In genomic region chr1:212651521-212651920, GRCh38 we compare ENCODE assay signal across 19 cellular contexts. TPM values are rescaled to one million over a fixed set of nuclear protein-coding genes. Genes with fewer than 3 reads are reported as not detected.
A peak's percentile ranks its signal among the peaks of the same experiment; 100 is the strongest.
DNase-seq lines count a peak whose midpoint lies in the region; ATAC-seq and TF ChIP-seq lines count a peak whose summit lies in the region.
"Had no signal": no experiment of that assay in that cellular context is flagged by ENCODE, and none has a peak within 500 bp of the region (broad histone marks: within the 10 kb centered on the region; RNA-seq: fewer than 3 reads in every experiment).

No MANE protein-coding gene starts in this region.

- no peaks in the 10 kb centered on the region for H3K79me1 ChIP-seq in neuronal stem cell (ENCODE audit: low read depth, low read length)

- H3K4me3 ChIP-seq in AG10803 (ENCODE audit: low read length): no peak overlapping the region
- H3K4me3 ChIP-seq in neuronal stem cell (ENCODE audit: low read length in 2 of 2): no peak overlapping the region
- H3K4me3 ChIP-seq: breast epithelium, testis had no signal

- WGBS in neuronal stem cell (ENCODE audit: extremely low coverage in 2 of 2, insufficient read length in 2 of 2, insufficient replicate concordance in 1 of 2), 2 donors: no CpG with 5 or more reads among the region's 4 CpGs

- H3K36me3 ChIP-seq in neuronal stem cell (replicated peaks in 1 of 2; ENCODE audit: control insufficient read depth in 2 of 2, insufficient read depth in 2 of 2, low read length in 2 of 2): no peaks in the 10 kb centered on the region
- H3K36me3 ChIP-seq: breast epithelium, neutrophil had no signal

- TF ChIP-seq CTCF in AG10803 (conservative IDR thresholded peaks at IDR 0.05; ENCODE audit: low read length): no peak

- no peak overlapping the region for H2BK120ac ChIP-seq in neuronal stem cell (ENCODE audit: low read depth, low read length)

- no peak overlapping the region for H3K18ac ChIP-seq in neuronal stem cell (ENCODE audit: low read length)

- H2BK5ac ChIP-seq in neuronal stem cell (ENCODE audit: low read length): no peak overlapping the region

- H2AK5ac ChIP-seq in neuronal stem cell (ENCODE audit: low read depth, low read length): no peak overlapping the region

- H2BK15ac ChIP-seq in neuronal stem cell (ENCODE audit: low read length): no peak overlapping the region

- no peaks in the 10 kb centered on the region for H3K36me3 Mint-ChIP-seq in activated CD8-positive, alpha-beta memory T cell treated with anti-CD3 and anti-CD28 coated beads, Interleukin-2, amount 10 ng/mL, durations not matched to agents 7 days and 5 days
- H3K36me3 Mint-ChIP-seq: activated naive CD8-positive, alpha-beta T cell treated with anti-CD3 and anti-CD28 coated beads, Interleukin-2, amount 10 ng/mL, durations not matched to agents 7 days and 5 days had no signal

- no peak overlapping the region for H3K27ac ChIP-seq in neuronal stem cell (replicated peaks; ENCODE audit: low read length)
- H3K27ac ChIP-seq: breast epithelium, neutrophil, testis had no signal

- no peak overlapping the region for H4K91ac ChIP-seq in neuronal stem cell (ENCODE audit: low read depth, low read length, poor library complexity)

- H3K23ac ChIP-seq in neuronal stem cell (ENCODE audit: low read depth, low read length, poor library complexity): no peak overlapping the region

- no peak overlapping the region for H3K14ac ChIP-seq in neuronal stem cell (ENCODE audit: low read length)

- DNase-seq in AG10803 (ENCODE audit: low read depth) (peak; percentile 62), HT1080 (ENCODE audit: low read depth) (peak; percentile 20), dermis blood vessel endothelial cell (peak; percentile 50), neuronal stem cell (ENCODE audit: low spot score) (no peak), Ammon's horn (ENCODE audit: low spot score) (no peak), NCI-H748 (lab: John Stamatoyannopoulos, UW; ENCODE audit: unreplicated experiment) (no peak), NCI-H1930 (lab: John Stamatoyannopoulos, UW) (no peak)
- DNase-seq in activated CD8-positive, alpha-beta memory T cell treated with anti-CD3 and anti-CD28 coated beads, Interleukin-2, amount 10 ng/mL, durations not matched to agents 7 days and 5 days: no peak
- DNase-seq: activated CD4-positive, alpha-beta T cell treated with anti-CD3 and anti-CD28 coated beads for 1 hour; activated naive CD8-positive, alpha-beta T cell treated with anti-CD3 and anti-CD28 coated beads, Interleukin-2, amount 10 ng/mL, durations not matched to agents 7 days and 5 days; AML-193; COR-L47; GOT3; NCI-H1694; NCI-H2227 treated with DMSO at 0.1 percent for 48 hours; testis had no signal

- peaks cover 0 to 2% of the 10 kb centered on the region in 2 donors for H3K9me3 ChIP-seq in neuronal stem cell (replicated peaks in 1 of 2; ENCODE audit: control insufficient read depth in 2 of 2, insufficient read depth in 1 of 2, low read depth in 1 of 2, low read length in 2 of 2)
- H3K9me3 ChIP-seq: breast epithelium, neutrophil, testis had no signal

- H2AFZ ChIP-seq in neuronal stem cell (ENCODE audit: low read length): peak overlapping the region; percentile 78

- H3K4me3 Mint-ChIP-seq in activated CD8-positive, alpha-beta memory T cell treated with anti-CD3 and anti-CD28 coated beads, Interleukin-2, amount 10 ng/mL, durations not matched to agents 7 days and 5 days: no peak overlapping the region
- H3K4me3 Mint-ChIP-seq: activated naive CD8-positive, alpha-beta T cell treated with anti-CD3 and anti-CD28 coated beads, Interleukin-2, amount 10 ng/mL, durations not matched to agents 7 days and 5 days had no signal

- H4K8ac ChIP-seq in neuronal stem cell (ENCODE audit: low read depth, low read length): no peak overlapping the region

- H3K4me1 ChIP-seq in neuronal stem cell (ENCODE audit: control insufficient read depth in 2 of 2, insufficient read depth in 1 of 2, low read depth in 1 of 2, low read length in 2 of 2): no peaks in the 10 kb centered on the region
- H3K4me1 ChIP-seq: breast epithelium, testis had no signal

- no peak overlapping the region for H3K9ac ChIP-seq in neuronal stem cell (ENCODE audit: low read depth, low read length, poor library complexity)

- H3K27me3 Mint-ChIP-seq in activated CD8-positive, alpha-beta memory T cell treated with anti-CD3 and anti-CD28 coated beads, Interleukin-2, amount 10 ng/mL, durations not matched to agents 7 days and 5 days: peaks cover 10% of the 10 kb centered on the region

- no peaks in the 10 kb centered on the region for H3K27me3 ChIP-seq in neuronal stem cell (ENCODE audit: control insufficient read depth in 3 of 3, insufficient read depth in 3 of 3, low read depth in 1 of 3, low read length in 3 of 3)
- H3K27me3 ChIP-seq: breast epithelium, neutrophil, testis had no signal

- H3K9me3 Mint-ChIP-seq in activated CD8-positive, alpha-beta memory T cell treated with anti-CD3 and anti-CD28 coated beads, Interleukin-2, amount 10 ng/mL, durations not matched to agents 7 days and 5 days (ENCODE audit: low read depth): no peaks in the 10 kb centered on the region
- H3K9me3 Mint-ChIP-seq: activated naive CD8-positive, alpha-beta T cell treated with anti-CD3 and anti-CD28 coated beads, Interleukin-2, amount 10 ng/mL, durations not matched to agents 7 days and 5 days had no signal

- H3K4me1 Mint-ChIP-seq in activated CD8-positive, alpha-beta memory T cell treated with anti-CD3 and anti-CD28 coated beads, Interleukin-2, amount 10 ng/mL, durations not matched to agents 7 days and 5 days: peaks cover 2% of the 10 kb centered on the region
- H3K4me1 Mint-ChIP-seq: activated naive CD8-positive, alpha-beta T cell treated with anti-CD3 and anti-CD28 coated beads, Interleukin-2, amount 10 ng/mL, durations not matched to agents 7 days and 5 days had no signal

- no peak for ATAC-seq in activated CD8-positive, alpha-beta memory T cell treated with anti-CD3 and anti-CD28 coated beads, Interleukin-2, amount 10 ng/mL, durations not matched to agents 7 days and 5 days

- H3K4ac ChIP-seq in neuronal stem cell (ENCODE audit: low read length): no peak overlapping the region

- no peak overlapping the region for H2BK12ac ChIP-seq in neuronal stem cell (ENCODE audit: low read length)

- H3K4me2 ChIP-seq in neuronal stem cell (ENCODE audit: insufficient read depth, low read length, poor library complexity, severe bottlenecking): no peak overlapping the region

- CTCF ChIA-PET in activated CD8-positive, alpha-beta memory T cell treated with anti-CD3 and anti-CD28 coated beads, Interleukin-2, amount 10 ng/mL, durations not matched to agents 7 days and 5 days (lab: Charles Lee): interaction anchor here (0.8 to 3.2 kb wide), 4 partner anchors 11 to 174 kb away, joined by 3 to 24 read pairs (median 8); no protein-coding TSS in a partner anchor

- H3K27ac Mint-ChIP-seq in activated CD8-positive, alpha-beta memory T cell treated with anti-CD3 and anti-CD28 coated beads, Interleukin-2, amount 10 ng/mL, durations not matched to agents 7 days and 5 days: no peak overlapping the region
- H3K27ac Mint-ChIP-seq: activated naive CD8-positive, alpha-beta T cell treated with anti-CD3 and anti-CD28 coated beads, Interleukin-2, amount 10 ng/mL, durations not matched to agents 7 days and 5 days had no signal

RNA-seq across cellular contexts. Expression of gene ATF3, which starts 43.0 kb away (rescaled TPM):
- total RNA-seq in HT1080 (2014; rRNA removed; shearing (Covaris generic)): 2.6 and 4.9 TPM in 2 replicates
- 12.6 and 13.3 TPM in 2 replicates for polyA plus RNA-seq in HT1080 (2015; cell fraction: cytosol; rRNA removed)
- 12.0 and 12.8 TPM in 2 replicates for polyA plus RNA-seq in HT1080 (2015; cell fraction: nucleus; rRNA removed)
- 1.4 and 6.0 TPM in 2 replicates for total RNA-seq in dermis blood vessel endothelial cell
- 12.5 TPM for polyA plus RNA-seq in neuronal stem cell (2013, experiment 1 of 2)
- polyA plus RNA-seq in neuronal stem cell (2013, experiment 2 of 2): 11.3 TPM
- total RNA-seq in activated CD8-positive, alpha-beta memory T cell treated with anti-CD3 and anti-CD28 coated beads, Interleukin-2, amount 10 ng/mL, durations not matched to agents 7 days and 5 days: 10 to 100 TPM; 21.3 to 36.5 TPM

RNA-seq across cellular contexts. Expression of gene BATF3, which starts 48.1 kb away (rescaled TPM):
- total RNA-seq in HT1080 (2014; rRNA removed; shearing (Covaris generic)): 17.4 and 23.2 TPM in 2 replicates
- polyA plus RNA-seq in HT1080 (2015; cell fraction: cytosol; rRNA removed): 3.8 and 8.0 TPM in 2 replicates
- 2.4 and 4.8 TPM in 2 replicates for polyA plus RNA-seq in HT1080 (2015; cell fraction: nucleus; rRNA removed)
- 1.7 and 2.4 TPM in 2 replicates for total RNA-seq in dermis blood vessel endothelial cell
- polyA plus RNA-seq in neuronal stem cell (2013, experiment 1 of 2): 1.5 TPM
- polyA plus RNA-seq in neuronal stem cell (2013, experiment 2 of 2): 1.4 TPM
- total RNA-seq in activated CD8-positive, alpha-beta memory T cell treated with anti-CD3 and anti-CD28 coated beads, Interleukin-2, amount 10 ng/mL, durations not matched to agents 7 days and 5 days: 100 to 1,000 TPM; 109 to 130 TPM
- total RNA-seq: epithelial cell of proximal tubule had no signal

Comparison
In these comparisons a context has a peak if more than half of its experiments do, and no peak if none do; other contexts are left out.
1. DNase-seq: peak in AG10803 (single experiment), HT1080 (single experiment) and dermis blood vessel endothelial cell (single experiment); none in neuronal stem cell (single experiment), activated CD8-positive, alpha-beta memory T cell treated with anti-CD3 and anti-CD28 coated beads, Interleukin-2, amount 10 ng/mL, durations not matched to agents 7 days and 5 days (single experiment), Ammon's horn (single experiment), NCI-H748 (single experiment) and NCI-H1930 (0 of 2).